Comparison of ENCODE assay signal across 19 cellular contexts in genomic region chr2:240257940-240258580, GRCh38.
A peak's percentile ranks its signal among the peaks of the same experiment; 100 is the strongest.
DNase-seq lines count a peak whose midpoint lies in the region; ATAC-seq and TF ChIP-seq lines count a peak whose summit lies in the region.
"Had no signal": no experiment of that assay in that cellular context is flagged by ENCODE, and none has a peak within 500 bp of the region (broad histone marks: within the 10 kb centered on the region; RNA-seq: fewer than 3 reads in every experiment).

No MANE protein-coding gene starts in this region.

- DNase-seq in heart left ventricle (peak in 1 of 5 donors; percentile 22), left cardiac atrium (no peak), esophagus muscularis mucosa (ENCODE audit: extremely low spot score) (peak; percentile 57), trophoblast cell (peak; percentile 81 to 84), transverse colon (no peak), foreskin fibroblast (no peak), UCSD-AML1 (lab: John Stamatoyannopoulos, UW; ENCODE audit: unreplicated experiment) (no peak)
- DNase-seq: activated T-cell treated with anti-CD3 and anti-CD28 coated beads, Interleukin-2, amount 50 U/mL, for 72 hours; DND-41; effector memory CD8-positive, alpha-beta T cell; HFFc6; NCI-H510A treated with DMSO at 0.1 percent for 48 hours; RPMI8226; stimulated activated naive CD8-positive, alpha-beta T cell treated with anti-CD3 and anti-CD28 coated beads, Interleukin-15, amount 100 ng/mL, for 72 hours; SW 1271 had no signal

- H4K91ac ChIP-seq in trophoblast cell (ENCODE audit: low read depth, low read length), result peak overlapping the region; percentile 58

- no peak overlapping the region for H3K23ac ChIP-seq in trophoblast cell (ENCODE audit: low read length)

- H3K9me3 ChIP-seq in heart left ventricle (peaks cover 0 to 10% (median 8%) of the 10 kb centered on the region in 12 donors), esophagus muscularis mucosa (peaks cover 0 to 11% (median 8%) of the 10 kb centered on the region in 4 donors), trophoblast cell (ENCODE audit: insufficient read depth, low read depth, low read length) (peaks cover 18% of the 10 kb centered on the region), transverse colon (no peaks in the 10 kb centered on the region)

- H3K18ac ChIP-seq in trophoblast cell (ENCODE audit: low read length), result no peak overlapping the region

- no peak for TF ChIP-seq POLR2A in heart left ventricle (IDR thresholded peaks at IDR 0.05)
- TF ChIP-seq POLR2A in esophagus muscularis mucosa (IDR thresholded peaks at IDR 0.05; ENCODE audit: low read depth), result no peak
- no peak for TF ChIP-seq POLR2A in transverse colon (IDR thresholded peaks at IDR 0.05)

- TF ChIP-seq EP300 in esophagus muscularis mucosa (IDR thresholded peaks at IDR 0.05) (no peak), transverse colon (IDR thresholded peaks at IDR 0.05; ENCODE audit: low read depth) (no peak)

- H3K14ac ChIP-seq in trophoblast cell (ENCODE audit: low read length), result no peak overlapping the region

- no peak overlapping the region for H3K4me2 ChIP-seq in trophoblast cell (ENCODE audit: low read length)

- H2BK120ac ChIP-seq in trophoblast cell (ENCODE audit: insufficient read depth, low read length, poor library complexity), result peak overlapping the region; percentile 1

- intact Hi-C loops in heart left ventricle (cut with DNase I) (loop anchor here in 4 of 10 donors (2.0 to 5.0 kb wide), 2 partner anchors 21 to 114 kb away; no protein-coding TSS in a partner anchor), left cardiac atrium (cut with DNase I) (no loop called here), esophagus muscularis mucosa (cut with DNase I) (no loop called here), transverse colon (cut with DNase I; ENCODE audit: low total_unique reads) (no loop called here)

- no peak overlapping the region for H4K8ac ChIP-seq in trophoblast cell (ENCODE audit: low read depth, low read length)

- H3K27ac ChIP-seq in heart left ventricle, result peak overlapping the region in 11 of 12 donors; percentile 84 to 96 (median 90)
- H3K27ac ChIP-seq in esophagus muscularis mucosa (replicated peaks in 1 of 4), result peak overlapping the region in 3 of 4 donors; percentile 54 to 76 (median 61)
- H3K27ac ChIP-seq in trophoblast cell (ENCODE audit: low read depth, low read length), result no peak overlapping the region
- peak overlapping the region in 3 of 4 donors; percentile 51 to 54 (median 51) for H3K27ac ChIP-seq in transverse colon

- H2AFZ ChIP-seq in trophoblast cell (ENCODE audit: insufficient read depth, low read length, poor library complexity), result no peak overlapping the region

- no peaks in the 10 kb centered on the region for H3K27me3 ChIP-seq in heart left ventricle
- peaks cover 0 to 6% (median 0%) of the 10 kb centered on the region in 4 donors for H3K27me3 ChIP-seq in esophagus muscularis mucosa
- no peaks in the 10 kb centered on the region for H3K27me3 ChIP-seq in trophoblast cell (ENCODE audit: insufficient read depth, low read length)
- H3K27me3 ChIP-seq in transverse colon, result no peaks in the 10 kb centered on the region

- ATAC-seq in heart left ventricle (no peak), left cardiac atrium (no peak), GM21423 (IDR thresholded peaks at IDR 0.05; ENCODE audit: unreplicated experiment) (no peak)
- ATAC-seq: activated naive CD4-positive, alpha-beta T cell treated with anti-CD3 and anti-CD28 coated beads, Interleukin-2, amount 50 U/mL, for 72 hours; activated T-cell treated with anti-CD3 and anti-CD28 coated beads, Interleukin-2, amount 50 U/mL, for 72 hours; effector memory CD8-positive, alpha-beta T cell; esophagus mucosa; GM12878; stimulated activated naive CD8-positive, alpha-beta T cell treated with anti-CD3 and anti-CD28 coated beads, Interleukin-15, amount 100 ng/mL, for 72 hours had no signal

- no peak overlapping the region for H2BK12ac ChIP-seq in trophoblast cell (ENCODE audit: low read length)

- H3K79me1 ChIP-seq in trophoblast cell (ENCODE audit: low read length), result peaks cover 27% of the 10 kb centered on the region

- TF ChIP-seq CTCF in heart left ventricle (IDR thresholded peaks at IDR 0.05) (no peak), esophagus muscularis mucosa (IDR thresholded peaks at IDR 0.05) (no peak), transverse colon (IDR thresholded peaks at IDR 0.05) (no peak), foreskin fibroblast (IDR thresholded peaks at IDR 0.05; ENCODE audit: low read depth, low read length) (no peak)

- no peak overlapping the region for H3K4ac ChIP-seq in trophoblast cell (ENCODE audit: low read depth, low read length)

- H2AK5ac ChIP-seq in trophoblast cell (ENCODE audit: low read length), result no peak overlapping the region

- no peak overlapping the region for H2BK5ac ChIP-seq in trophoblast cell (ENCODE audit: low read depth, low read length, poor library complexity)

- H3K79me2 ChIP-seq in trophoblast cell (ENCODE audit: control insufficient read depth, insufficient read depth, low read length, poor library complexity), result peaks cover 2% of the 10 kb centered on the region

- in situ Hi-C loops in transverse colon (cut with MboI; ENCODE audit: low pct_ligation_motif_present in 1 of 4, low pct_unique_long_range_greater_than_20kb in 1 of 4, low sequenced_read_pairs in 3 of 4), result no loop called here

- H3K36me3 ChIP-seq in heart left ventricle (no peaks in the 10 kb centered on the region), esophagus muscularis mucosa (no peaks in the 10 kb centered on the region), trophoblast cell (ENCODE audit: control insufficient read depth in 1 of 2, insufficient read depth in 2 of 2, low read length in 2 of 2) (no peaks in the 10 kb centered on the region), transverse colon (no peaks in the 10 kb centered on the region)

- WGBS in heart left ventricle, 4 donors, result 92 to 94% (median 93%) methylated on average over 15 to 23 of the region's 23 CpGs
- WGBS in esophagus muscularis mucosa, result 98% methylated on average over 19 of the region's 23 CpGs
- no CpG with 5 or more reads among the region's 23 CpGs for WGBS in trophoblast cell (ENCODE audit: extremely low coverage, insufficient coverage, insufficient read length)
- WGBS in transverse colon (ENCODE audit: low coverage in 1 of 2), 2 donors, result 92% methylated on average over 23 of the region's 23 CpGs; no CpG with 5 or more reads in 1 of the 2 donors

- H4K12ac ChIP-seq in trophoblast cell (ENCODE audit: low read depth, low read length), result no peak overlapping the region

- no peak overlapping the region for H3K9ac ChIP-seq in trophoblast cell (ENCODE audit: low read length)

- H3K4me3 ChIP-seq in heart left ventricle (no peak overlapping the region), esophagus muscularis mucosa (no peak overlapping the region), trophoblast cell (ENCODE audit: low read depth, low read length) (no peak overlapping the region), transverse colon (no peak overlapping the region), foreskin fibroblast (ENCODE audit: low read depth in 1 of 2, low read length in 2 of 2) (no peak overlapping the region)
- H3K4me3 ChIP-seq: GM12878 had no signal

- H3K4me1 ChIP-seq in heart left ventricle (peaks cover 0 to 36% (median 18%) of the 10 kb centered on the region in 12 donors), esophagus muscularis mucosa (peaks cover 0 to 23% (median 14%) of the 10 kb centered on the region in 4 donors), trophoblast cell (ENCODE audit: control insufficient read depth in 1 of 2, insufficient read depth in 2 of 2, low read length in 2 of 2) (peaks cover 15 to 20% of the 10 kb centered on the region in 2 experiments), transverse colon (no peaks in the 10 kb centered on the region)

Comparison
In these comparisons a context has a peak if more than half of its experiments do, and no peak if none do; other contexts are left out.
1. DNase-seq: peak in esophagus muscularis mucosa (single experiment) and trophoblast cell (2 of 2); none in left cardiac atrium (single experiment), transverse colon (single experiment), foreskin fibroblast (0 of 2) and UCSD-AML1 (single experiment).